Comparison of ENCODE assay signal across 12 cellular contexts in the genomic region with DNA sequence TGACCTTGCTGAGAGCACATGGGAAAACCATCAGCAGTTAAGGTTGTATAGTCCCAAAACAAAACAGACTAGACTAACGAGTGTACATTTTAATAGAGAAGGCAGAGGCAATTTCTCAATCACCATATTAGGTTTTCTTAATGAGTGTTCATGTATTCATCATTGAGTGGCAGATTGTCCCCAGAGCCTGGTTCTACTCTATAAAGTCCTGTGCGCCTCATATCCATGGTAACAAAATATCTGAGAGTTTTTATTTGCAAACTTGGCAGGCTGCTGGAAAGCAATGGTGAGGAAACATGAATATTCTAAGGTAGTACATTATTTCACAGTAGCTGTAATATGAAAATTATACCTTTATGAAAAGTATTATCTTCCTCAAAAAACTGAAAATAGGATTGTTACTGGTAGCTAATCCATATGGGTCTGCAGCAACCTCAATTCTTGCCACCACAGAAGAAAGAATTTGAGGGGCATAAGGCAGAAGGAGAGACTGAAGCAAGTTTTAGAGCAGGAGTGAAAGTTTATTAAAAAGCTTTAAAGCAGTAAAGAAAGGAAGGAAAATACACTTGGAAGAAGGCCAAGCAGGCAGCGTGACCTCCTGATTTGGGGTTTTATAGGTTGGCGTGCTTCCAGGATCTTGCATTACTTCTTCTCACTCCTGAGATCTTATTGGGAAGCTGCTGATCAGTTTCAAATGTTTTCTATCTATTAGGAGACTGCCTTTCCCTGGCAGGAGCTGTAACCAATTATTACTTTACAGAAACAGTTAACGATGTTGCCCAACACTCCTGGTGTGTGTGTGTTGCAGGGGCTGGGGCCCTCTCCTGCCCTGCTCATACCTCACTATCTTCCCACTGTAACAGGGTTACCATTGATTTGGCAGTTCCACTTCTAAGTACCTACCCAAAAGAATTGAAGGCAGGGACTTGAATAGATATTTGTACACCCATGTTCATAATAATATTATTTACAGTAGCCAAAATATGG.
A peak's percentile ranks its signal among the peaks of the same experiment; 100 is the strongest.
DNase-seq lines count a peak whose midpoint lies in the region; ATAC-seq, FAIRE-seq and TF ChIP-seq lines count a peak whose summit lies in the region.
"Had no signal": no experiment of that assay in that cellular context is flagged by ENCODE, and none has a peak within 500 bp of the region (broad histone marks: within the 10 kb centered on the region; RNA-seq: fewer than 3 reads in every experiment).

No MANE protein-coding gene starts in this region.

- CTCF ChIA-PET in HepG2 (lab: Yijun Ruan, JAX; ENCODE audit: low intra/inter-chr PET ratio, low total read pairs), result no interaction called here

- no peak for FAIRE-seq in HepG2 (lab: Jason Lieb, UNC)
- FAIRE-seq in kidney (lab: Jason Lieb, UNC), result no peak

- TF ChIP-seq RAD21 in HepG2 (CRISPR knock-in tag; IDR thresholded peaks at IDR 0.05), result no peak

- H3K9me3 ChIP-seq in HepG2 (ENCODE audit: low read length) (peaks cover 18% of the 10 kb centered on the region), kidney (ENCODE audit: control insufficient read depth in 1 of 2, low read length in 2 of 2) (no peaks in the 10 kb centered on the region)
- H3K9me3 ChIP-seq: adrenal gland had no signal

- WGBS in HepG2 (ENCODE audit: low lambda C conversion rate), result 60% methylated on average over 5 of the region's 5 CpGs

- H3K4me2 ChIP-seq in HepG2 (ENCODE audit: low read depth, low read length), result no peak overlapping the region
- H3K4me2 ChIP-seq: GM23338 had no signal

- no peaks in the 10 kb centered on the region for H3K36me3 ChIP-seq in HepG2 (replicated peaks in 1 of 2; ENCODE audit: control insufficient read depth in 1 of 2, insufficient read depth in 2 of 2, low read length in 2 of 2)
- no peaks in the 10 kb centered on the region for H3K36me3 ChIP-seq in kidney (ENCODE audit: control insufficient read depth in 1 of 2, insufficient read depth in 2 of 2, low read length in 2 of 2)
- H3K36me3 ChIP-seq: adrenal gland had no signal

- no peak for TF ChIP-seq CTCF in VCaP (conservative IDR thresholded peaks at IDR 0.05)
- TF ChIP-seq CTCF in HepG2 (CRISPR knock-in tag; IDR thresholded peaks at IDR 0.05), result no peak
- TF ChIP-seq CTCF in kidney (IDR thresholded peaks at IDR 0.05; ENCODE audit: borderline replicate concordance, extremely low read depth, insufficient read depth), result no peak

- no peaks in the 10 kb centered on the region for H3K27me3 ChIP-seq in HepG2 (ENCODE audit: control insufficient read depth in 1 of 2, insufficient read depth in 2 of 2, low read length in 2 of 2)
- H3K27me3 ChIP-seq: adrenal gland had no signal

- TF ChIP-seq POLR2A in HepG2 (IDR thresholded peaks at IDR 0.05; ENCODE audit: insufficient read depth in 1 of 2, low read depth in 2 of 2, low read length in 2 of 2), result no peak

- H3K4me3 ChIP-seq in HepG2 (replicated peaks in 1 of 3; ENCODE audit: insufficient read depth in 1 of 3, low read depth in 2 of 3, low read length in 3 of 3) (no peak overlapping the region), kidney (ENCODE audit: low read length in 2 of 2) (no peak overlapping the region)
- H3K4me3 ChIP-seq: adrenal gland, GM23338 had no signal

- 0 out of 3 replicates have a peak, but pooled peaks have one; percentile 34 for ATAC-seq in HepG2
- ATAC-seq: GM23338 had no signal

- POLR2A ChIA-PET in HepG2 (lab: Yijun Ruan, JAX), result no interaction called here

- H2AFZ ChIP-seq in HepG2 (ENCODE audit: low read length), result no peak overlapping the region
- H2AFZ ChIP-seq: GM23338 had no signal

- H3K79me2 ChIP-seq in HepG2 (ENCODE audit: insufficient read depth, low read length), result no peaks in the 10 kb centered on the region

- intact Hi-C loops in HepG2 (cut with micrococcal nuclease; ENCODE audit: unreplicated experiment) (no loop called here), kidney (cut with DNase I) (no loop called here)

- peaks cover 11% of the 10 kb centered on the region for H3K4me1 ChIP-seq in HepG2 (ENCODE audit: insufficient read depth, low read length)
- no peaks in the 10 kb centered on the region for H3K4me1 ChIP-seq in kidney (ENCODE audit: control insufficient read depth in 1 of 2, insufficient read depth in 1 of 2, low read depth in 1 of 2, low read length in 2 of 2)
- H3K4me1 ChIP-seq: adrenal gland had no signal

- DNase-seq in DMS153 treated with DMSO at 0.1 percent for 48 hours (lab: John Stamatoyannopoulos, UW; ENCODE audit: unreplicated experiment) (peak; percentile 66), NCI-H1092 treated with DMSO at 0.1 percent for 48 hours (lab: John Stamatoyannopoulos, UW) (peak; percentile 30), HepG2 (ENCODE audit: low spot score) (no peak), iPS-NIHi7 (ENCODE audit: extremely low spot score) (no peak), D341Med (ENCODE audit: low spot score) (no peak), hypothalamus (lab: John Stamatoyannopoulos, UW) (no peak), kidney (no peak)
- DNase-seq: activated CD8-positive, alpha-beta memory T cell treated with anti-CD3 and anti-CD28 coated beads for 24 hours; CD4-positive, alpha-beta memory T cell had no signal

- H3K27ac ChIP-seq in VCaP, result peak overlapping the region; percentile 84
- H3K27ac ChIP-seq in HepG2 (ENCODE audit: extremely low read length, insufficient read depth, low read length), result no peak overlapping the region
- no peak overlapping the region for H3K27ac ChIP-seq in kidney (ENCODE audit: low read depth in 2 of 2, low read length in 2 of 2)
- H3K27ac ChIP-seq: adrenal gland had no signal

- in situ Hi-C loops in HepG2 (cut with HindIII; ENCODE audit: extremely low pct_ligation_motif_present, low pct_unique_long_range_greater_than_20kb), result no loop called here

- TF ChIP-seq EP300 in HepG2 (IDR thresholded peaks at IDR 0.05; ENCODE audit: low read depth in 2 of 2, low read length in 2 of 2) (no peak), HepG2 (CRISPR knock-in tag; IDR thresholded peaks at IDR 0.05; ENCODE audit: borderline replicate concordance) (no peak)

- H3K9ac ChIP-seq in HepG2 (ENCODE audit: insufficient read depth, low read depth, low read length), result no peak overlapping the region
- H3K9ac ChIP-seq in kidney (ENCODE audit: low read length in 2 of 2), result no peak overlapping the region

- no TSS peak for BruUV-seq in HepG2 (replicated peaks; lab: Mats Ljungman, UMichigan)

- no peaks in the 10 kb centered on the region for H4K20me1 ChIP-seq in HepG2 (ENCODE audit: insufficient read depth, low read length)

TF ChIP-seq in HepG2, 621 proteins besides CTCF, POLR2A, EP300 and RAD21:
- 0 out of 2 replicates have a peak, but pooled peaks have one; percentile 30 for TF ChIP-seq CEBPG (CRISPR knock-in tag; IDR thresholded peaks at IDR 0.05)
- TF ChIP-seq ZNF652 (CRISPR knock-in tag; IDR thresholded peaks at IDR 0.05; ENCODE audit: borderline replicate concordance, low read depth), result peak; percentile 62; the same call in 1 of the 2 replicates
- TF ChIP-seq CEBPB (IDR thresholded peaks at IDR 0.05; ENCODE audit: borderline replicate concordance, low read depth, low read length), result peak; percentile 34; the same call in 1 of the 2 replicates
- no peak for TF ChIP-seq ZBTB49 (CRISPR knock-in tag; IDR thresholded peaks at IDR 0.05; ENCODE audit: borderline replicate concordance)

Comparison
In these comparisons a context has a peak if more than half of its experiments do, and no peak if none do; other contexts are left out.
1. DNase-seq: peak in DMS153 treated with DMSO at 0.1 percent for 48 hours (single experiment) and NCI-H1092 treated with DMSO at 0.1 percent for 48 hours (single experiment); none in HepG2 (single experiment), iPS-NIHi7 (single experiment), D341Med (single experiment), hypothalamus (0 of 51) and kidney (single experiment).